ENCODE assay signal across 21 cellular contexts in genomic region chr3:40869013-40869412, GRCh38.
"Had no signal": no experiment of that assay in that cellular context is flagged by ENCODE, and none has a peak within 500 bp of the region (broad histone marks: within the 10 kb centered on the region; RNA-seq: fewer than 3 reads in every experiment).

No MANE protein-coding gene starts in this region.

- H3K4me1 Mint-ChIP-seq: activated naive CD8-positive, alpha-beta T cell treated with anti-CD3 and anti-CD28 coated beads, Interleukin-2, amount 10 ng/mL, durations not matched to agents 7 days and 5 days; central memory CD8-positive, alpha-beta T cell had no signal

- H3K4me1 ChIP-seq: adrenal gland had no signal

- ATAC-seq: activated CD8-positive, alpha-beta T cell treated with anti-CD3 and anti-CD28 coated beads, Interleukin-2, amount 10 ng/mL, durations not matched to agents 7 days and 5 days; body of pancreas had no signal

- H3K9me3 ChIP-seq: adrenal gland, body of pancreas had no signal

- H3K4me3 ChIP-seq: adrenal gland, body of pancreas had no signal

- DNase-seq: activated CD4-positive, alpha-beta T cell treated with anti-CD3 and anti-CD28 coated beads for 48 hours; activated CD4-positive, alpha-beta T cell treated with anti-CD3 and anti-CD28 coated beads, Interleukin-2, amount 50 U/mL, for 4 hours; activated CD4-positive, CD25-positive, alpha-beta regulatory T cell treated with anti-CD3 and anti-CD28 coated beads, Interleukin-2, amount 50 U/mL, for 72 hours; activated CD8-positive, alpha-beta memory T cell treated with anti-CD3 and anti-CD28 coated beads, Interleukin-2, amount 50 U/mL, for 48 hours; activated CD8-positive, alpha-beta T cell treated with anti-CD3 and anti-CD28 coated beads, Interleukin-2, amount 10 ng/mL, durations not matched to agents 7 days and 5 days; activated naive CD4-positive, alpha-beta T cell treated with anti-CD3 and anti-CD28 coated beads, Interleukin-2, amount 50 U/mL, for 16 hours; activated naive CD8-positive, alpha-beta T cell treated with anti-CD3 and anti-CD28 coated beads, Interleukin-2, amount 10 ng/mL, durations not matched to agents 7 days and 5 days; activated T-cell treated with anti-CD3 and anti-CD28 coated beads, Interleukin-2, amount 50 U/mL, for 1 hour; adrenal gland; body of pancreas; Karpas-422; NCI-H1048; NCI-H146; NCI-H187 treated with DMSO at 0.1 percent for 48 hours; NCI-H2081 treated with DMSO at 0.1 percent for 48 hours; NCI-H446; NCI-H524; SHP77 had no signal

- H3K27ac Mint-ChIP-seq: activated CD8-positive, alpha-beta T cell treated with anti-CD3 and anti-CD28 coated beads, Interleukin-2, amount 10 ng/mL, durations not matched to agents 7 days and 5 days; activated naive CD8-positive, alpha-beta T cell treated with anti-CD3 and anti-CD28 coated beads, Interleukin-2, amount 10 ng/mL, durations not matched to agents 7 days and 5 days; T-helper 1 cell treated with Interleukin-12 subunit alpha and Interleukin-12 subunit beta and Interleukin-4 antibody, amounts not matched to agents 30 μg/mL and 1 μg/mL, for 36 hours; WTC11 had no signal

- H3K9me3 Mint-ChIP-seq: activated naive CD8-positive, alpha-beta T cell treated with anti-CD3 and anti-CD28 coated beads, Interleukin-2, amount 10 ng/mL, durations not matched to agents 7 days and 5 days; central memory CD8-positive, alpha-beta T cell; T-helper 1 cell treated with Interleukin-12 subunit alpha and Interleukin-12 subunit beta and Interleukin-4 antibody, amounts not matched to agents 30 μg/mL and 1 μg/mL, for 36 hours; WTC11 had no signal

- H3K4me3 Mint-ChIP-seq: activated CD8-positive, alpha-beta T cell treated with anti-CD3 and anti-CD28 coated beads, Interleukin-2, amount 10 ng/mL, durations not matched to agents 7 days and 5 days; activated naive CD8-positive, alpha-beta T cell treated with anti-CD3 and anti-CD28 coated beads, Interleukin-2, amount 10 ng/mL, durations not matched to agents 7 days and 5 days; central memory CD8-positive, alpha-beta T cell; T-helper 1 cell treated with Interleukin-12 subunit alpha and Interleukin-12 subunit beta and Interleukin-4 antibody, amounts not matched to agents 30 μg/mL and 1 μg/mL, for 36 hours; WTC11 had no signal

- H3K27me3 ChIP-seq: adrenal gland, body of pancreas had no signal

- H3K36me3 ChIP-seq: adrenal gland had no signal

- H3K36me3 Mint-ChIP-seq: activated naive CD8-positive, alpha-beta T cell treated with anti-CD3 and anti-CD28 coated beads, Interleukin-2, amount 10 ng/mL, durations not matched to agents 7 days and 5 days; WTC11 had no signal

- H3K27ac ChIP-seq: adrenal gland, body of pancreas had no signal
